In the genomic region with DNA sequence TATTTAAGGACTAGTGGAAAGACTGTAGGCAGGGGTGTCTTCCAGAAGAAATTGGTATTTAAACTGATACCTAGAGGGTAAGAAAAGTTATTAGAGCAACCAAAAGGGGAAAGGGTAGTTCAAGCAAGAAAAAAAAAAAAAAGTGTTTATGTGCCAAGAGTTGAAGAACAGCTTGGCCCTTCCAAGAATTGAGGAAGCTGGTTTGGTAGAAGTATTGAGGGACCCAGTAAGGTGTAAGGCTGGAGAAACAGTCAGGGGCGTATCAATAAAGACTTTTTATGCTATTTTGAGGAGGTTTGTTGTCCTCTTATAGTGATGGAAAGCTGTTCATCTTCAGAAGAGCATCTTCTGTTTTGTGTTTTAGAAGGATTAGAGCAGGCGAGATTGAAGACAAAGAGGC, we compare ENCODE assay signal across 23 cellular contexts.
"Had no signal": no experiment of that assay in that cellular context is flagged by ENCODE, and none has a peak within 500 bp of the region (broad histone marks: within the 10 kb centered on the region; RNA-seq: fewer than 3 reads in every experiment).

No MANE protein-coding gene starts in this region.

- H3K36me3 ChIP-seq: esophagus muscularis mucosa, tibial nerve had no signal

- H3K9me3 ChIP-seq: esophagus muscularis mucosa, heart right ventricle, lower lobe of right lung, spleen, tibial nerve had no signal

- DNase-seq: activated CD4-positive, alpha-beta T cell treated with anti-CD3 and anti-CD28 coated beads for 4 hours; activated CD4-positive, alpha-beta T cell treated with anti-CD3 and anti-CD28 coated beads, Interleukin-2, amount 50 U/mL, for 48 hours; activated CD4-positive, CD25-positive, alpha-beta regulatory T cell; activated CD8-positive, alpha-beta memory T cell treated with anti-CD3 and anti-CD28 coated beads, Interleukin-2, amount 50 U/mL, for 48 hours; activated gamma-delta T cell treated with Interleukin-2 at 50 U/mL for 16 hours; activated naive CD4-positive, alpha-beta T cell treated with anti-CD3 and anti-CD28 coated beads, Interleukin-2, amount 50 U/mL, for 16 hours; activated T-cell treated with anti-CD3 and anti-CD28 coated beads, Interleukin-2, amount 50 U/mL, for 24 hours; anterior cingulate cortex; endodermal cell; foreskin keratinocyte; heart right ventricle; lower lobe of right lung; mesenchymal stem cell; posterior cingulate gyrus; right cardiac atrium; spleen; stimulated activated naive CD4-positive, alpha-beta T cell treated with Interleukin-2 at 50 U/mL for 16 hours; SW 1271; T1000 had no signal

- H3K27ac ChIP-seq: esophagus muscularis mucosa, foreskin keratinocyte, heart right ventricle, lower lobe of right lung, tibial nerve had no signal

- H3K4me1 ChIP-seq: esophagus muscularis mucosa, foreskin keratinocyte, heart right ventricle, lower lobe of right lung, tibial nerve had no signal

- ATAC-seq: activated T-helper 17 cell treated with anti-CD3 and anti-CD28 coated beads, Interleukin-2, amount 50 U/mL, for 72 hours; foreskin keratinocyte; heart right ventricle; lower lobe of right lung; natural killer cell treated with Interleukin-12 subunit alpha and Interleukin-12 subunit beta and Interleukin-15 and Interleukin-18, amount 100 ng/mL, for 72 hours; right cardiac atrium had no signal

- H3K27me3 ChIP-seq: esophagus muscularis mucosa, foreskin keratinocyte, heart right ventricle, spleen, tibial nerve had no signal

- H3K4me3 ChIP-seq: esophagus muscularis mucosa, heart right ventricle, lower lobe of right lung, spleen, tibial nerve had no signal
